ENCODE assay signal across 16 cellular contexts in the genomic region with DNA sequence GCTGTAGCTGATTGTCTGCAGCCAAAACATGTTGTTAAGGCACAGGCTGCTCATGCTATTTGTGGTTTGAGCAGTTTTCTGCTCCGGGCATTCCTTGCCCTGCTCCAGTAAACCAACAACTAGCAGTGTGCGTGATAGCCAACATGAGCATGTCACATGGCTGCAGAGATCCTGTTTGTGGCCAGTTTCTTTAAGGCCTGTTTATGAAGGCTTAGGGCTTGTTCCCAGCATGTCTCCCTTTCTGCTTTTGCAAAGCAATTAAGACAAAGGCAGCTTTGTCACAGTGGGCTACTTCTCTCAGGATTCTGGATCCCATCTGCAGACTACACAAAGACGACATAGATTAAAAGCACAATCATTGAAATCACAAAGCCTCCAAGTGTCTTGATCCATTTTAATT.
DNase-seq lines count a peak whose midpoint lies in the region; ATAC-seq and TF ChIP-seq lines count a peak whose summit lies in the region.
"Had no signal": no experiment of that assay in that cellular context is flagged by ENCODE, and none has a peak within 500 bp of the region (broad histone marks: within the 10 kb centered on the region; RNA-seq: fewer than 3 reads in every experiment).

No MANE protein-coding gene starts in this region.

- intact Hi-C loops in left cardiac atrium (cut with DNase I), result no loop called here

- H3K9ac ChIP-seq in adipocyte (ENCODE audit: low read length), result no peak overlapping the region
- H3K9ac ChIP-seq: KMS-11 had no signal

- H3K9me3 ChIP-seq in adipocyte (ENCODE audit: control insufficient read depth, low read length), result no peaks in the 10 kb centered on the region
- no peaks in the 10 kb centered on the region for H3K9me3 ChIP-seq in CD8-positive, alpha-beta memory T cell (ENCODE audit: low read length)
- H3K9me3 ChIP-seq: Caco-2, left lung, sigmoid colon had no signal

- TF ChIP-seq CTCF in endothelial cell (IDR thresholded peaks at IDR 0.05; ENCODE audit: unreplicated experiment), result no peak

- H3K4me1 ChIP-seq in adipocyte (ENCODE audit: control insufficient read depth, insufficient read depth, low read length), result no peaks in the 10 kb centered on the region
- H3K4me1 ChIP-seq in CD8-positive, alpha-beta memory T cell (ENCODE audit: insufficient read depth, low read length), result no peaks in the 10 kb centered on the region
- H3K4me1 ChIP-seq: Caco-2, left lung, sigmoid colon had no signal

- POLR2A ChIA-PET in CD8-positive, alpha-beta memory T cell (lab: Charles Lee), result no interaction called here

- H3K27me3 ChIP-seq in adipocyte (replicated peaks; ENCODE audit: control insufficient read depth, insufficient read depth, low read length), result no peaks in the 10 kb centered on the region
- H3K27me3 ChIP-seq in CD8-positive, alpha-beta memory T cell (ENCODE audit: insufficient read depth, low read length, poor library complexity, severe bottlenecking), result no peaks in the 10 kb centered on the region
- H3K27me3 ChIP-seq: left lung, sigmoid colon had no signal

- H3K27me3 Mint-ChIP-seq in endothelial cell (ENCODE audit: unreplicated experiment), result peaks cover 2% of the 10 kb centered on the region
- peaks cover 0 to 40% of the 10 kb centered on the region in 2 donors for H3K27me3 Mint-ChIP-seq in CD8-positive, alpha-beta memory T cell
- H3K27me3 Mint-ChIP-seq: activated CD4-positive, alpha-beta T cell treated with anti-CD3 and anti-CD28 coated beads, Interleukin-2, amount 10 ng/mL, durations not matched to agents 7 days and 5 days had no signal

- no peaks in the 10 kb centered on the region for H3K36me3 ChIP-seq in adipocyte (ENCODE audit: control insufficient read depth, insufficient read depth, low read length, severe bottlenecking)
- H3K36me3 ChIP-seq in CD8-positive, alpha-beta memory T cell (ENCODE audit: insufficient read depth, low read length), result no peaks in the 10 kb centered on the region
- H3K36me3 ChIP-seq: left lung, sigmoid colon had no signal

- ATAC-seq in left cardiac atrium (peak; percentile 34 to 51), HG03460 (IDR thresholded peaks at IDR 0.05; ENCODE audit: unreplicated experiment) (no peak)
- ATAC-seq: left lung had no signal

- no peaks in the 10 kb centered on the region for H3K36me3 Mint-ChIP-seq in endothelial cell (ENCODE audit: low read depth, unreplicated experiment)
- H3K36me3 Mint-ChIP-seq in CD8-positive, alpha-beta memory T cell, result no peaks in the 10 kb centered on the region
- H3K36me3 Mint-ChIP-seq: activated naive CD8-positive, alpha-beta T cell treated with anti-CD3 and anti-CD28 coated beads, Interleukin-2, amount 10 ng/mL, durations not matched to agents 7 days and 5 days had no signal

- CTCF ChIA-PET in CD8-positive, alpha-beta memory T cell (lab: Charles Lee), result no interaction called here

- no peak overlapping the region for H3K27ac ChIP-seq in CD8-positive, alpha-beta memory T cell (ENCODE audit: low read depth, low read length)
- H3K27ac ChIP-seq: KMS-11, left lung, sigmoid colon, SK-N-MC had no signal

- H3K27ac Mint-ChIP-seq in endothelial cell (ENCODE audit: unreplicated experiment), result no peak overlapping the region
- no peak overlapping the region for H3K27ac Mint-ChIP-seq in CD8-positive, alpha-beta memory T cell
- H3K27ac Mint-ChIP-seq: activated CD4-positive, alpha-beta T cell treated with anti-CD3 and anti-CD28 coated beads, Interleukin-2, amount 10 ng/mL, durations not matched to agents 7 days and 5 days; activated naive CD8-positive, alpha-beta T cell treated with anti-CD3 and anti-CD28 coated beads, Interleukin-2, amount 10 ng/mL, durations not matched to agents 7 days and 5 days had no signal

- DNase-seq in GM04503 (ENCODE audit: low read depth) (peak; percentile 67), adipocyte (ENCODE audit: low read depth) (peak; percentile 16), left cardiac atrium (no peak), renal cortical epithelial cell (ENCODE audit: low read depth) (peak; percentile 67), endothelial cell (ENCODE audit: low spot score) (no peak), SKM-1 (lab: John Stamatoyannopoulos, UW; ENCODE audit: unreplicated experiment) (no peak)
- no peak for DNase-seq in CD8-positive, alpha-beta memory T cell
- DNase-seq: activated CD4-positive, alpha-beta T cell treated with anti-CD3 and anti-CD28 coated beads, Interleukin-2, amount 10 ng/mL, durations not matched to agents 7 days and 5 days; activated naive CD8-positive, alpha-beta T cell treated with anti-CD3 and anti-CD28 coated beads, Interleukin-2, amount 10 ng/mL, durations not matched to agents 7 days and 5 days; Caco-2; left lung; NCI-H446 treated with DMSO at 0.1 percent for 48 hours; sigmoid colon had no signal

- H3K4me1 Mint-ChIP-seq in endothelial cell (ENCODE audit: unreplicated experiment), result no peaks in the 10 kb centered on the region
- H3K4me1 Mint-ChIP-seq in CD8-positive, alpha-beta memory T cell, result no peaks in the 10 kb centered on the region
- H3K4me1 Mint-ChIP-seq: activated CD4-positive, alpha-beta T cell treated with anti-CD3 and anti-CD28 coated beads, Interleukin-2, amount 10 ng/mL, durations not matched to agents 7 days and 5 days; activated naive CD8-positive, alpha-beta T cell treated with anti-CD3 and anti-CD28 coated beads, Interleukin-2, amount 10 ng/mL, durations not matched to agents 7 days and 5 days had no signal

- no peak overlapping the region for H3K4me3 Mint-ChIP-seq in endothelial cell (ENCODE audit: unreplicated experiment)
- H3K4me3 Mint-ChIP-seq in CD8-positive, alpha-beta memory T cell, result no peak overlapping the region
- H3K4me3 Mint-ChIP-seq: activated CD4-positive, alpha-beta T cell treated with anti-CD3 and anti-CD28 coated beads, Interleukin-2, amount 10 ng/mL, durations not matched to agents 7 days and 5 days; activated naive CD8-positive, alpha-beta T cell treated with anti-CD3 and anti-CD28 coated beads, Interleukin-2, amount 10 ng/mL, durations not matched to agents 7 days and 5 days had no signal

- no peaks in the 10 kb centered on the region for H3K9me3 Mint-ChIP-seq in endothelial cell (ENCODE audit: unreplicated experiment)
- H3K9me3 Mint-ChIP-seq in CD8-positive, alpha-beta memory T cell, result peaks cover 0 to 4% (median 0%) of the 10 kb centered on the region in 5 donors
- H3K9me3 Mint-ChIP-seq: activated CD4-positive, alpha-beta T cell treated with anti-CD3 and anti-CD28 coated beads, Interleukin-2, amount 10 ng/mL, durations not matched to agents 7 days and 5 days; activated naive CD8-positive, alpha-beta T cell treated with anti-CD3 and anti-CD28 coated beads, Interleukin-2, amount 10 ng/mL, durations not matched to agents 7 days and 5 days had no signal

- H3K4me3 ChIP-seq in adipocyte (ENCODE audit: low read length), result no peak overlapping the region
- H3K4me3 ChIP-seq in CD8-positive, alpha-beta memory T cell (ENCODE audit: low read length), result no peak overlapping the region
- H3K4me3 ChIP-seq: left lung, sigmoid colon, SK-N-MC had no signal

Comparison
In these comparisons a context has a peak if more than half of its experiments do, and no peak if none do; other contexts are left out.
1. DNase-seq: peak in GM04503 (single experiment), adipocyte (single experiment) and renal cortical epithelial cell (single experiment); none in left cardiac atrium (single experiment), endothelial cell (single experiment), SKM-1 (single experiment) and CD8-positive, alpha-beta memory T cell (0 of 5).